ENCODE assay signal across 18 cellular contexts in the genomic region with DNA sequence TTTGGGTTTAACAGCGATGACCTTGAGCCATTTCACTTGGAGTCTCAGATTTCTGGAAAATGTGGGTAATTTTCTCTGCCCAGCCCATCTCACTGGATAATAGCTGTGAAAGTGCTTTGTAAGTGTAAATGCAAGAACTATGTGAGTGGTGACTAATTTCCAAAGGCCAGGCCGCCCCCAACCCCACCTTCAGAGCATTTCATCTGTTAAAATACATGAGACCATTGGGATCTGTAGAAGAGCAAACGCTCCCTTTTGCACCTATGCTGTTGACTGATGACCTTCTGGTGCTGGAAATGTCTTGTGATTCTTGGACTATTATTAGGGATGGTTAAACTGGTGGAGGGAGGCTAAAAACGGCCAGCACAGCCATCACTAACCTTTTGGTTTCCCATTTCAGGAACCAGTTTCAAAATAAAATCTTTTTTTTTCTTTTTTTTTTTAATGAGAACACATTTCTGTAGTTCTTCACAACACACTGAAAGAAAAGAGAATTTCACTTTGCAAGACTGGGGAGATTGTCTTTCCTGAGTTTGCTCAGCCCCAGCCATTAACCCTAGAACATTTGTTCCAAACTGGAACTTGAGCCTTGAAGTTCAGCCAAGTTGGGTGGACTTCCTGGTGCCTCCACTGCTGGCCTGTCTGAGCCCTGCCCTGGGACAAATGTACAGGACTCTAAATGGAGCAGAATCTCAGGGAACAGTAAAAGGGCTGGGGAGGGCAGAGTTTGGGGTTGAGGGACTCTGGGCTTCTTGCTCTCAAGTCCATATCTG.
DNase-seq lines count a peak whose midpoint lies in the region; ATAC-seq, FAIRE-seq and TF ChIP-seq lines count a peak whose summit lies in the region.
"Had no signal": no experiment of that assay in that cellular context is flagged by ENCODE, and none has a peak within 500 bp of the region (broad histone marks: within the 10 kb centered on the region; RNA-seq: fewer than 3 reads in every experiment).

No MANE protein-coding gene starts in this region.

- H3K4me2 ChIP-seq in A549, result peak overlapping the region; percentile 23; the same call in 2 of the 3 replicates
- no peak overlapping the region for H3K4me2 ChIP-seq in HCT116 (ENCODE audit: low read length)

- H3K9me3 Mint-ChIP-seq in activated T-cell treated with anti-CD3 and anti-CD28 coated beads, Interleukin-2, amount 50 U/mL, for 72 hours, result no peaks in the 10 kb centered on the region
- H3K9me3 Mint-ChIP-seq: activated naive CD4-positive, alpha-beta T cell treated with anti-CD3 and anti-CD28 coated beads for 36 hours; naive thymus-derived CD8-positive, alpha-beta T cell had no signal

- H3K36me3 ChIP-seq in HCT116 (ENCODE audit: control insufficient read depth in 1 of 2, insufficient read depth in 2 of 2, low read length in 2 of 2) (no peaks in the 10 kb centered on the region), adipocyte (ENCODE audit: control insufficient read depth, insufficient read depth, low read length, severe bottlenecking) (no peaks in the 10 kb centered on the region), kidney (ENCODE audit: control insufficient read depth in 1 of 2, insufficient read depth in 2 of 2, low read length in 2 of 2) (no peaks in the 10 kb centered on the region)

- ATAC-seq in A549 (no peak), HCT116 (no peak), HG02588 (IDR thresholded peaks at IDR 0.05; ENCODE audit: unreplicated experiment) (no peak), HG03378 (IDR thresholded peaks at IDR 0.05; ENCODE audit: unreplicated experiment) (no peak)
- ATAC-seq in activated T-cell treated with anti-CD3 and anti-CD28 coated beads, Interleukin-2, amount 50 U/mL, for 72 hours (replicated peaks in 1 of 2), result no peak
- ATAC-seq: activated CD4-positive, CD25-positive, alpha-beta regulatory T cell treated with anti-CD3 and anti-CD28 coated beads, Interleukin-2, amount 50 U/mL, for 24 hours; T-helper 17 cell had no signal

- H3K79me2 ChIP-seq in HCT116 (ENCODE audit: insufficient read depth, low read length), result no peaks in the 10 kb centered on the region

- H3K4me1 ChIP-seq in A549, result peaks cover 50% of the 10 kb centered on the region
- H3K4me1 ChIP-seq in HCT116 (ENCODE audit: control insufficient read depth in 1 of 2, insufficient read depth in 2 of 2, low read length in 2 of 2), result no peaks in the 10 kb centered on the region
- peaks cover 53% of the 10 kb centered on the region for H3K4me1 ChIP-seq in adipocyte (ENCODE audit: control insufficient read depth, insufficient read depth, low read length)
- peaks cover 7 to 12% of the 10 kb centered on the region in 2 donors for H3K4me1 ChIP-seq in kidney (ENCODE audit: control insufficient read depth in 1 of 2, insufficient read depth in 1 of 2, low read depth in 1 of 2, low read length in 2 of 2)

- RAD21 ChIA-PET in HCT116 (lab: Charles Lee; ENCODE audit: low non-redundant PET in 1 of 2, low total read pairs in 2 of 2, uncharacterized antibody in 2 of 2, unreplicated experiment in 2 of 2), result no interaction called here

- TF ChIP-seq CTCF in A549 (IDR thresholded peaks at IDR 0.05) (no peak), HCT116 (IDR thresholded peaks at IDR 0.05 in 2 of 3, conservative IDR thresholded peaks at IDR 0.05 in 1 of 3; ENCODE audit: borderline replicate concordance in 1 of 3, insufficient read depth in 1 of 3, low read depth in 2 of 3, low read length in 2 of 3) (no peak), kidney (IDR thresholded peaks at IDR 0.05; ENCODE audit: borderline replicate concordance, extremely low read depth, insufficient read depth) (no peak)

- CTCF ChIA-PET in A549 (lab: Yijun Ruan, JAX) (no interaction called here), HCT116 (lab: Charles Lee) (no interaction called here)

- H3K9me3 ChIP-seq in A549 (no peaks in the 10 kb centered on the region), HCT116 (ENCODE audit: control insufficient read depth in 1 of 2, insufficient read depth in 1 of 2, low read depth in 1 of 2, low read length in 2 of 2) (no peaks in the 10 kb centered on the region), adipocyte (ENCODE audit: control insufficient read depth, low read length) (no peaks in the 10 kb centered on the region), kidney (ENCODE audit: control insufficient read depth in 1 of 2, low read length in 2 of 2) (no peaks in the 10 kb centered on the region)

- TF ChIP-seq POLR2A in A549 (IDR thresholded peaks at IDR 0.05; ENCODE audit: low read length), result no peak
- no peak for TF ChIP-seq POLR2A in HCT116 (IDR thresholded peaks at IDR 0.05; ENCODE audit: borderline replicate concordance, extremely low read depth, insufficient read depth, insufficient read length)

- POLR2A ChIA-PET in A549 (lab: Yijun Ruan, JAX) (no interaction called here), HCT116 (lab: Charles Lee) (no interaction called here)

- H3K4me3 ChIP-seq in A549 (no peak overlapping the region), HCT116 (replicated peaks in 1 of 2; ENCODE audit: low read depth in 1 of 2, low read length in 2 of 2) (no peak overlapping the region), adipocyte (ENCODE audit: low read length) (no peak overlapping the region), kidney (ENCODE audit: low read length in 2 of 2) (no peak overlapping the region)

- no peak for TF ChIP-seq RAD21 in A549 (conservative IDR thresholded peaks at IDR 0.05 in 1 of 2, IDR thresholded peaks at IDR 0.05 in 1 of 2)
- no peak for TF ChIP-seq RAD21 in HCT116 (IDR thresholded peaks at IDR 0.05; ENCODE audit: low read depth)

- intact Hi-C loops in HCT116 (cut with micrococcal nuclease), result no loop called here
- intact Hi-C loops in kidney (cut with DNase I), result no loop called here

- no peaks in the 10 kb centered on the region for H3K27me3 ChIP-seq in HCT116 (ENCODE audit: insufficient read depth, low read length)
- no peaks in the 10 kb centered on the region for H3K27me3 ChIP-seq in adipocyte (replicated peaks; ENCODE audit: control insufficient read depth, insufficient read depth, low read length)

- no peak overlapping the region for H2AFZ ChIP-seq in HCT116 (ENCODE audit: low read depth, low read length, poor library complexity, severe bottlenecking)

- peaks cover 55% of the 10 kb centered on the region for H3K4me1 Mint-ChIP-seq in activated T-cell treated with anti-CD3 and anti-CD28 coated beads, Interleukin-2, amount 50 U/mL, for 72 hours (ENCODE audit: low read depth)

- no peak overlapping the region for H3K27ac Mint-ChIP-seq in activated T-cell treated with anti-CD3 and anti-CD28 coated beads, Interleukin-2, amount 50 U/mL, for 72 hours
- H3K27ac Mint-ChIP-seq: activated naive CD4-positive, alpha-beta T cell treated with anti-CD3 and anti-CD28 coated beads for 36 hours had no signal

- no peak for TF ChIP-seq EP300 in A549 (IDR thresholded peaks at IDR 0.05)

- FAIRE-seq in A549 (lab: Jason Lieb, UNC) (no peak), kidney (lab: Jason Lieb, UNC) (no peak)
- FAIRE-seq: endothelial cell of umbilical vein, G401.6 had no signal

- peak overlapping the region in 1 of 2 donors; percentile 5 for H3K4me3 Mint-ChIP-seq in activated T-cell treated with anti-CD3 and anti-CD28 coated beads, Interleukin-2, amount 50 U/mL, for 72 hours
- H3K4me3 Mint-ChIP-seq: activated naive CD4-positive, alpha-beta T cell treated with anti-CD3 and anti-CD28 coated beads for 36 hours had no signal

- no peak overlapping the region for H3K9ac ChIP-seq in HCT116 (ENCODE audit: low read length)
- peak overlapping the region; percentile 15 for H3K9ac ChIP-seq in adipocyte (ENCODE audit: low read length)
- no peak overlapping the region for H3K9ac ChIP-seq in kidney (ENCODE audit: low read length in 2 of 2)

- DNase-seq in A549 (ENCODE audit: low read depth in 1 of 2, low spot score in 1 of 2) (no peak), HCT116 (ENCODE audit: low read depth, low spot score) (no peak), adipocyte (ENCODE audit: low read depth) (no peak), myocyte (ENCODE audit: low read depth) (peak; percentile 81), kidney (no peak)
- no peak for DNase-seq in activated T-cell treated with anti-CD3 and anti-CD28 coated beads, Interleukin-2, amount 50 U/mL, for 72 hours
- DNase-seq: activated naive CD4-positive, alpha-beta T cell treated with anti-CD3 and anti-CD28 coated beads for 36 hours; foreskin fibroblast; naive thymus-derived CD8-positive, alpha-beta T cell; NCI-H1930; NCI-H510A treated with DMSO at 0.1 percent for 48 hours; SIG-M5; T-helper 17 cell had no signal

- 80% methylated on average over 4 of the region's 4 CpGs for WGBS in A549 (ENCODE audit: missing lambda C conversion rate)

- H3K36me3 Mint-ChIP-seq in activated T-cell treated with anti-CD3 and anti-CD28 coated beads, Interleukin-2, amount 50 U/mL, for 72 hours (ENCODE audit: insufficient read depth in 2 of 2), result no peaks in the 10 kb centered on the region
- H3K36me3 Mint-ChIP-seq: naive thymus-derived CD8-positive, alpha-beta T cell had no signal

- no TSS peak for BruUV-seq in HCT116 (replicated peaks; lab: Mats Ljungman, UMichigan)

- no peaks in the 10 kb centered on the region for H4K20me1 ChIP-seq in HCT116 (ENCODE audit: insufficient read depth)

- H3K27me3 Mint-ChIP-seq in activated T-cell treated with anti-CD3 and anti-CD28 coated beads, Interleukin-2, amount 50 U/mL, for 72 hours (ENCODE audit: low read depth), result peaks cover 7% of the 10 kb centered on the region
- H3K27me3 Mint-ChIP-seq: naive thymus-derived CD8-positive, alpha-beta T cell; T-helper 17 cell had no signal

- peak overlapping the region; percentile 61 to 91; a peak in 5 of 6 replicates for H3K27ac ChIP-seq in A549
- no peak overlapping the region for H3K27ac ChIP-seq in HCT116 (ENCODE audit: low read depth, low read length)
- H3K27ac ChIP-seq in kidney (ENCODE audit: low read depth in 2 of 2, low read length in 2 of 2), result no peak overlapping the region

- no peaks in the 10 kb centered on the region for H3K9me2 ChIP-seq in HCT116 (ENCODE audit: insufficient read depth)

TF ChIP-seq in HCT116, 20 proteins besides CTCF, POLR2A, EP300 and RAD21 (continues in another document):
- TF ChIP-seq SIN3A (IDR thresholded peaks at IDR 0.05; ENCODE audit: low read depth), result no peak
- TF ChIP-seq CEBPB (IDR thresholded peaks at IDR 0.05; ENCODE audit: low read depth), result no peak
- TF ChIP-seq ZBTB33 (IDR thresholded peaks at IDR 0.05; ENCODE audit: extremely low read depth, insufficient replicate concordance, low read length), result no peak

Comparison
In these comparisons a context has a peak if more than half of its experiments do, and no peak if none do; other contexts are left out.
1. H3K27ac ChIP-seq: peak in A549 (2 of 2); none in HCT116 (single experiment) and kidney (0 of 2).